2 cellular contexts compared by ENCODE assay signal in the genomic region with DNA sequence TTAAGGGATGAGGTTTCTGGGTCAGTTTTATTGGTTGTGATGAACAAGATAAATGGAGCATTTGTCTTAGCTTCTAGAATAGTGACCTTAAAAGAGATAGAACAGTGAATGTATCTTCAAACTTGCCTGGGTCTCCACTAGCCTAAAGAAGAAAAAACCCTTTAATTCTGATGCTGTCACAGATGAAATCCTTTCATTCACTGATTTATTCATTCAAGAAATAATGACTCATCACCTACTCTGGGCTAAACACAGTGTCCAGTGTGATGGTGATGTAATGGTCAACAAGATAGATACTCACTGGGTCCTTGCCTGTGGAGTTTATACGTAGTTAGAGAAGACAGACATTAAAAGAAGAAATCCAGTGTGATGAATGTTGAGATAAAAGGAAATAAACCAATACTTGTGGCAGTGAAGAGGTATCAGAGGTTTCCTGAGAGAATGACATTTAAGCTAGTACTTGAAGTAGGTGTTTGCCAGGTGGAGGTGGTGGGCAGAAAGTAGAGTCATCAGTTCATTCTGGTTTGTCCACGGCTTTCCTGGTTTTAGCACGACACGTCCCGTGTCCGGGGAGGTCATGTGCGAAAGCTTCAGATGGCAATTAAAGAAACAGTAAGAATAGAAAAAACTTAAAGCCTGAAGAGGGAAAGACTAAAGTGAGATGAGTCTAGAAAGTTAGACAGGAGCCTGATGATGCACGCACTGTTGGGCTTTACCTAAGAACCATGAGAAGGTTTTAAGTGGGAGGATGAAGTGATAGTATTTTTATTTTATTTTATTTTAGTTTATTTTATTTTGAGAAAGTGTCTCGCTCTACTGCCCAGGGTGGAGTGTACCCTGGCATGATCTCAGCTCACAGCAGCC.
TF ChIP-seq lines count a peak whose summit lies in the region.

No MANE protein-coding gene starts in this region.

TF ChIP-seq in HCT116, 20 proteins besides CTCF, POLR2A, EP300 and RAD21:
- TF ChIP-seq POLR2AphosphoS5 (IDR thresholded peaks at IDR 0.05; ENCODE audit: low read depth, low read length) (no peak), TCF7L2 (IDR thresholded peaks at IDR 0.05; ENCODE audit: borderline replicate concordance, extremely low read depth, insufficient read depth, insufficient read length) (no peak), FOSL1 (IDR thresholded peaks at IDR 0.05; ENCODE audit: low read depth) (peak; percentile 22; the same call in 1 of the 2 replicates), JUND (IDR thresholded peaks at IDR 0.05) (no peak), ZNF274 (IDR thresholded peaks at IDR 0.05; ENCODE audit: low read depth, low read length) (no peak)

TF ChIP-seq in GM23338, 12 proteins besides CTCF, POLR2A, EP300 and RAD21:
- TF ChIP-seq ZNF114 (CRISPR knock-in tag; IDR thresholded peaks at IDR 0.05) (no peak), ZNF462 (CRISPR knock-in tag; IDR thresholded peaks at IDR 0.05) (no peak), STAT1 (IDR thresholded peaks at IDR 0.05; ENCODE audit: unreplicated experiment) (no peak), EZH2 (IDR thresholded peaks at IDR 0.05; ENCODE audit: low read depth, unreplicated experiment) (no peak), ZNF331 (CRISPR knock-in tag; IDR thresholded peaks at IDR 0.05; ENCODE audit: low read depth) (no peak), JUNB (IDR thresholded peaks at IDR 0.05; ENCODE audit: unreplicated experiment) (no peak), CREB1 (CRISPR knock-in tag; IDR thresholded peaks at IDR 0.05; ENCODE audit: low read depth) (no peak)
